In the genomic region with DNA sequence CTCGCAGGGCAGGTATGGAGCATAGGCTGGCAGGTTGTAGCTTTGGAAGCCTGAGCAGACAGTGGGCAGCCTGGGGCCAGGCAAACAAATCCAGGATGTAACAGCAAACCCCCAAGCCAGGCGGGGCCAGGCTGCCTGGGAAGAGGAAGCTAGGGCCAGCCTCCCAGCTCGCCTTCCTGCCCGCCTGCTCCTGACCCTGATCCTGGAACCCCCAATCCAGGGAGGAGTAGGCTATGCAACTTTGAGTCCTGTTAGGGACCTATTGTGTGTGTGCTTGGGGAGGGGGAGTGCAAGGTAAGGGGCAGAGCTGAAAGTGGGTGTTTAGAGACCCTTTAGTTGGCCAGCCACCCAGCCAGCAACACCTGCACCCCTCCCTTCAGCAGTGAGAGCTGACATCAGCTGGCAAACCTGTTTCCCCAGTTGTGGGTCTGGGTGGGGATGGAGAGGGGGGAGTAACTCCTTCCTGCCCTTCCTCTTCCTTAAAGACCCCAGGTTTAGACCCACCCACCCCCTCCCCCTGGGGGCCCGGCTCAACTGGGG, we compare ENCODE assay signal across 1 cellular context.
TF ChIP-seq lines count a peak whose summit lies in the region.

No MANE protein-coding gene starts in this region.

TF ChIP-seq in WTC11, 78 proteins besides CTCF, POLR2A, EP300 and RAD21 (continued from another document):
- TF ChIP-seq ZNF232 (CRISPR knock-in tag; IDR thresholded peaks at IDR 0.05), result no peak
- TF ChIP-seq, protein P1, sequence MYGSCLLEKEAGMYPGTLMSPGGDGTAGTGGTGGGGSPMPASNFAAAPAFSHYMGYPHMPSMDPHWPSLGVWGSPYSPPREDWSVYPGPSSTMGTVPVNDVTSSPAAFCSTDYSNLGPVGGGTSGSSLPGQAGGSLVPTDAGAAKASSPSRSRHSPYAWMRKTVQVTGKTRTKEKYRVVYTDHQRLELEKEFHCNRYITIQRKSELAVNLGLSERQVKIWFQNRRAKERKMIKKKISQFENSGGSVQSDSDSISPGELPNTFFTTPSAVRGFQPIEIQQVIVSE (CRISPR knock-in tag; IDR thresholded peaks at IDR 0.05; ENCODE audit: borderline replicate concordance), result no peak
